Comparison of ENCODE assay signal across 30 cellular contexts in genomic region chr2:240886678-240887574, GRCh38. TPM values are rescaled to one million over a fixed set of nuclear protein-coding genes. Genes with fewer than 3 reads are reported as not detected.
DNase-seq lines count a peak whose midpoint lies in the region; ATAC-seq and TF ChIP-seq lines count a peak whose summit lies in the region.
"Had no signal": no experiment of that assay in that cellular context is flagged by ENCODE, and none has a peak within 500 bp of the region (broad histone marks: within the 10 kb centered on the region; RNA-seq: fewer than 3 reads in every experiment).

No MANE protein-coding gene starts in this region.

- peak; percentile 7 for DNase-seq in BE2C
- peak; percentile 44 for DNase-seq in CD14-positive monocyte (ENCODE audit: low spot score)
- DNase-seq in T-helper 17 cell: peak in 2 of 3 donors; percentile 4 to 6
- no peak for DNase-seq in GM23248
- DNase-seq in NCI-H446 (lab: John Stamatoyannopoulos, UW): no peak
- DNase-seq: activated CD4-positive, alpha-beta T cell treated with anti-CD3 and anti-CD28 coated beads for 36 hours; activated gamma-delta T cell; activated T-cell treated with anti-CD3 and anti-CD28 coated beads, Interleukin-2, amount 50 U/mL, for 24 hours; central memory CD4-positive, alpha-beta T cell; NCI-H1092 treated with DMSO at 0.1 percent for 48 hours; NCI-H2029; NCI-H226; NCI-H82; stimulated activated CD4-positive, alpha-beta T cell treated with anti-CD3 and anti-CD28 coated beads, Interleukin-2, amount 100 ng/mL, for 24 hours had no signal

- H3K9me3 Mint-ChIP-seq in CD14-positive monocyte: peaks cover 0 to 9% (median 0%) of the 10 kb centered on the region in 7 donors
- H3K9me3 Mint-ChIP-seq: activated T-cell treated with anti-CD3 and anti-CD28 coated beads, Interleukin-2, amount 50 U/mL, for 24 hours; natural killer cell treated with Interleukin-12 subunit alpha and Interleukin-12 subunit beta and Interleukin-15 and Interleukin-18, amount 100 ng/mL, for 72 hours; T-helper 2 cell treated with Interferon-gamma antibody and Interleukin-4, amounts not matched to agents 5 μg/mL and 100 μg/mL, for 36 hours had no signal

- in situ Hi-C loops in GM23248 (cut with MboI): no loop called here

- H3K4me2 ChIP-seq in GM23248 (ENCODE audit: unreplicated experiment): no peak overlapping the region
- H3K4me2 ChIP-seq: smooth muscle cell had no signal

- no peak overlapping the region for H2AFZ ChIP-seq in GM23248

- ATAC-seq in T-helper 17 cell: no peak
- ATAC-seq in GM21515 (IDR thresholded peaks at IDR 0.05; ENCODE audit: unreplicated experiment): no peak
- ATAC-seq: activated CD4-positive, alpha-beta T cell treated with anti-CD3 and anti-CD28 coated beads for 36 hours; natural killer cell treated with Interleukin-12 subunit alpha and Interleukin-12 subunit beta and Interleukin-15 and Interleukin-18, amount 100 ng/mL, for 72 hours had no signal

- H3K36me3 Mint-ChIP-seq in CD14-positive monocyte (no peaks in the 10 kb centered on the region), T-helper 17 cell (ENCODE audit: low read depth) (no peaks in the 10 kb centered on the region)
- H3K36me3 Mint-ChIP-seq: natural killer cell treated with Interleukin-12 subunit alpha and Interleukin-12 subunit beta and Interleukin-15 and Interleukin-18, amount 100 ng/mL, for 72 hours had no signal

- H3K27me3 ChIP-seq in BE2C: no peaks in the 10 kb centered on the region
- no peaks in the 10 kb centered on the region for H3K27me3 ChIP-seq in liver (ENCODE audit: control insufficient read depth in 4 of 4, insufficient read depth in 4 of 4, low read length in 3 of 4)
- H3K27me3 ChIP-seq in GM23248 (replicated peaks; ENCODE audit: insufficient read depth): no peaks in the 10 kb centered on the region
- H3K27me3 ChIP-seq: upper lobe of left lung had no signal

- no peak overlapping the region for H3K9ac ChIP-seq in liver (ENCODE audit: low read depth in 1 of 2, low read length in 2 of 2)
- no peak overlapping the region for H3K9ac ChIP-seq in GM23248

- 49% methylated on average over 17 of the region's 17 CpGs for WGBS in liver
- 56 to 65% methylated on average over 17 of the region's 17 CpGs for WGBS in GM23248 (ENCODE audit: low coverage in 1 of 2, low lambda C conversion rate in 2 of 2, missing lambda C conversion rate in 2 of 2), 2 experiments

- peaks cover 12% of the 10 kb centered on the region for H3K4me1 Mint-ChIP-seq in CD14-positive monocyte
- no peaks in the 10 kb centered on the region for H3K4me1 Mint-ChIP-seq in T-helper 17 cell
- H3K4me1 Mint-ChIP-seq: activated CD4-positive, alpha-beta T cell treated with anti-CD3 and anti-CD28 coated beads for 36 hours had no signal

- H3K4me3 Mint-ChIP-seq in CD14-positive monocyte: no peak overlapping the region
- no peak overlapping the region for H3K4me3 Mint-ChIP-seq in T-helper 17 cell
- H3K4me3 Mint-ChIP-seq: activated CD4-positive, alpha-beta T cell treated with anti-CD3 and anti-CD28 coated beads for 36 hours; activated T-cell treated with anti-CD3 and anti-CD28 coated beads, Interleukin-2, amount 50 U/mL, for 24 hours; natural killer cell treated with Interleukin-12 subunit alpha and Interleukin-12 subunit beta and Interleukin-15 and Interleukin-18, amount 100 ng/mL, for 72 hours; T-helper 2 cell treated with Interferon-gamma antibody and Interleukin-4, amounts not matched to agents 5 μg/mL and 100 μg/mL, for 36 hours had no signal

- H3K9me3 ChIP-seq in BE2C: no peaks in the 10 kb centered on the region
- H3K9me3 ChIP-seq in T-helper 17 cell (ENCODE audit: control insufficient read depth, low read length, poor library complexity, severe bottlenecking): no peaks in the 10 kb centered on the region
- no peaks in the 10 kb centered on the region for H3K9me3 ChIP-seq in liver (ENCODE audit: control insufficient read depth in 4 of 4, low read length in 3 of 4)
- no peaks in the 10 kb centered on the region for H3K9me3 ChIP-seq in GM23248 (ENCODE audit: low read depth)
- H3K9me3 ChIP-seq: upper lobe of left lung had no signal

- no peak overlapping the region for H3K27ac Mint-ChIP-seq in CD14-positive monocyte
- no peak overlapping the region for H3K27ac Mint-ChIP-seq in T-helper 17 cell
- H3K27ac Mint-ChIP-seq: activated CD4-positive, alpha-beta T cell treated with anti-CD3 and anti-CD28 coated beads for 36 hours; activated T-cell treated with anti-CD3 and anti-CD28 coated beads, Interleukin-2, amount 50 U/mL, for 24 hours; natural killer cell treated with Interleukin-12 subunit alpha and Interleukin-12 subunit beta and Interleukin-15 and Interleukin-18, amount 100 ng/mL, for 72 hours; T-helper 2 cell treated with Interferon-gamma antibody and Interleukin-4, amounts not matched to agents 5 μg/mL and 100 μg/mL, for 36 hours had no signal

- H3K79me2 ChIP-seq in GM23248 (ENCODE audit: insufficient read depth): no peaks in the 10 kb centered on the region

- H3K27ac ChIP-seq in liver (ENCODE audit: low read depth in 1 of 2, low read length in 2 of 2) (peak overlapping the region; percentile 49 to 76), GM23248 (no peak overlapping the region)
- H3K27ac ChIP-seq: C4-2B, upper lobe of left lung had no signal

- no peaks in the 10 kb centered on the region for H3K4me1 ChIP-seq in BE2C
- peaks cover 19 to 72% (median 65%) of the 10 kb centered on the region in 4 donors for H3K4me1 ChIP-seq in liver (ENCODE audit: control insufficient read depth in 4 of 4, insufficient read depth in 4 of 4, low read length in 3 of 4)
- no peaks in the 10 kb centered on the region for H3K4me1 ChIP-seq in GM23248 (ENCODE audit: insufficient read depth)
- H3K4me1 ChIP-seq: upper lobe of left lung had no signal

- intact Hi-C loops in CD14-positive monocyte (cut with micrococcal nuclease): no loop called here

- no peaks in the 10 kb centered on the region for H3F3A ChIP-seq in GM23248 (ENCODE audit: insufficient read depth)

- H3K9me2 ChIP-seq in GM23248 (ENCODE audit: insufficient read depth): no peaks in the 10 kb centered on the region

- H3K4me3 ChIP-seq in BE2C (ENCODE audit: low read depth, low read length): no peak overlapping the region
- H3K4me3 ChIP-seq in liver (ENCODE audit: low read depth in 1 of 3, low read length in 3 of 3): no peak overlapping the region
- H3K4me3 ChIP-seq in GM23248: no peak overlapping the region
- H3K4me3 ChIP-seq: smooth muscle cell, upper lobe of left lung had no signal

- TF ChIP-seq CTCF in BE2C (IDR thresholded peaks at IDR 0.05; ENCODE audit: low read depth, low read length): no peak
- TF ChIP-seq CTCF in CD14-positive monocyte (IDR thresholded peaks at IDR 0.05): no peak
- peak; percentile 2 for TF ChIP-seq CTCF in liver (IDR thresholded peaks at IDR 0.05; ENCODE audit: low read depth, low read length, missing input control)

- H4K20me1 ChIP-seq in GM23248 (ENCODE audit: insufficient read depth): no peaks in the 10 kb centered on the region

- H3K36me3 ChIP-seq in BE2C: no peaks in the 10 kb centered on the region
- peaks cover 3 to 11% (median 4%) of the 10 kb centered on the region in 4 donors for H3K36me3 ChIP-seq in liver (ENCODE audit: control insufficient read depth in 4 of 4, insufficient read depth in 3 of 4, low read depth in 1 of 4, low read length in 3 of 4)
- H3K36me3 ChIP-seq in GM23248 (ENCODE audit: low read depth): no peaks in the 10 kb centered on the region
- H3K36me3 ChIP-seq: upper lobe of left lung had no signal

- peaks cover 2% of the 10 kb centered on the region in 3 donors for H3K27me3 Mint-ChIP-seq in CD14-positive monocyte (ENCODE audit: low read depth in 3 of 3)
- H3K27me3 Mint-ChIP-seq in T-helper 17 cell: peaks cover 5% of the 10 kb centered on the region
- H3K27me3 Mint-ChIP-seq: activated CD4-positive, alpha-beta T cell treated with anti-CD3 and anti-CD28 coated beads for 36 hours; activated T-cell treated with anti-CD3 and anti-CD28 coated beads, Interleukin-2, amount 50 U/mL, for 24 hours had no signal

- TF ChIP-seq RAD21 in liver (IDR thresholded peaks at IDR 0.05): no peak

TF ChIP-seq in liver, 16 proteins besides CTCF, POLR2A, EP300 and RAD21 (continues in another document):
- TF ChIP-seq HNF4A (conservative IDR thresholded peaks at IDR 0.05) (peak; percentile 42 to 69), TAF1 (conservative IDR thresholded peaks at IDR 0.05) (no peak), JUND (IDR thresholded peaks at IDR 0.05) (peak in 1 of 2 donors; percentile 57), ATF3 (IDR thresholded peaks at IDR 0.05) (peak; percentile 78), SP1 (IDR thresholded peaks at IDR 0.05) (peak; percentile 44), FOXA1 (IDR thresholded peaks at IDR 0.05) (peak; percentile 21), HNF4G (IDR thresholded peaks at IDR 0.05) (no peak), NR2F2 (IDR thresholded peaks at IDR 0.05) (no peak), YY1 (IDR thresholded peaks at IDR 0.05) (peak; percentile 54), FOXA2 (IDR thresholded peaks at IDR 0.05) (peak; percentile 74)
- TF ChIP-seq, protein P1, sequence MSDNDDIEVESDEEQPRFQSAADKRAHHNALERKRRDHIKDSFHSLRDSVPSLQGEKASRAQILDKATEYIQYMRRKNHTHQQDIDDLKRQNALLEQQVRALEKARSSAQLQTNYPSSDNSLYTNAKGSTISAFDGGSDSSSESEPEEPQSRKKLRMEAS (IDR thresholded peaks at IDR 0.05): peak; percentile 96

RNA-seq across cellular contexts. Expression of gene MAB21L4, which starts 9.0 kb away (rescaled TPM):
- polyA plus RNA-seq in BE2C (2012; ENCODE audit: insufficient read depth, insufficient read length, low read depth): not detected
- polyA plus RNA-seq in CD14-positive monocyte: not detected
- total RNA-seq in T-helper 17 cell: not detected
- total RNA-seq in liver: under 1 TPM; 0.59 to 0.65 TPM
- 1 to 10 TPM; 1.6 to 8.8 TPM for polyA plus RNA-seq in liver
- total RNA-seq in GM23248 (2014; rRNA removed; shearing (Covaris generic)): not detected in 2 replicates
- not detected in 2 replicates for polyA plus RNA-seq in GM23248 (2016; fragmentation: Nextera tagmentation; extraction: Ambion mirVana)
- total RNA-seq: activated CD4-positive, alpha-beta T cell treated with anti-CD3 and anti-CD28 coated beads for 36 hours; endothelial cell of umbilical vein; H1; M059J; mononuclear cell; natural killer cell treated with Interleukin-12 subunit alpha and Interleukin-12 subunit beta and Interleukin-15 and Interleukin-18, amount 100 ng/mL, for 72 hours; OCI-LY7; osteocyte had no signal
- polyA plus RNA-seq: AG04450, endothelial cell of umbilical vein had no signal

RNA-seq across cellular contexts. Expression of gene AGXT, which starts 18.3 kb away (rescaled TPM):
- not detected for polyA plus RNA-seq in BE2C (2012; ENCODE audit: insufficient read depth, insufficient read length, low read depth)
- polyA plus RNA-seq in CD14-positive monocyte (not detected), liver (1,000 to 10,000 TPM; 1,307 to 1,572 TPM), GM23248 (2016; fragmentation: Nextera tagmentation; extraction: Ambion mirVana) (not detected in 2 replicates)
- total RNA-seq in T-helper 17 cell (not detected), liver (1,000 to 10,000 TPM in 1 of 2 donors, 100 to 1,000 TPM in 1; 254 to 1,548 TPM)
- not detected in 2 replicates for total RNA-seq in GM23248 (2014; rRNA removed; shearing (Covaris generic))
- total RNA-seq: activated CD4-positive, alpha-beta T cell treated with anti-CD3 and anti-CD28 coated beads for 36 hours; endothelial cell of umbilical vein; H1; lower leg skin; M059J; mononuclear cell; natural killer cell treated with Interleukin-12 subunit alpha and Interleukin-12 subunit beta and Interleukin-15 and Interleukin-18, amount 100 ng/mL, for 72 hours; OCI-LY7; osteocyte; renal cortical epithelial cell; smooth muscle cell had no signal
- polyA plus RNA-seq: AG04450, endothelial cell of umbilical vein, smooth muscle cell had no signal

RNA-seq across cellular contexts. Expression of gene CROCC2, which starts 19.2 kb away (rescaled TPM):
- polyA plus RNA-seq in BE2C (2012; ENCODE audit: insufficient read depth, insufficient read length, low read depth): not detected
- polyA plus RNA-seq in CD14-positive monocyte (not detected), liver (under 1 TPM; 0.01 to 0.13 TPM), GM23248 (2016; fragmentation: Nextera tagmentation; extraction: Ambion mirVana) (not detected in 2 replicates)
- total RNA-seq in T-helper 17 cell (not detected), liver (under 1 TPM; under 0.01 to 0.08 TPM)
- under 0.01 and 2.4 TPM in 2 replicates for total RNA-seq in GM23248 (2014; rRNA removed; shearing (Covaris generic))
- total RNA-seq: activated CD4-positive, alpha-beta T cell treated with anti-CD3 and anti-CD28 coated beads for 36 hours; endothelial cell of umbilical vein; H1; M059J; mononuclear cell; natural killer cell treated with Interleukin-12 subunit alpha and Interleukin-12 subunit beta and Interleukin-15 and Interleukin-18, amount 100 ng/mL, for 72 hours; OCI-LY7; osteocyte; smooth muscle cell had no signal
- polyA plus RNA-seq: AG04450, endothelial cell of umbilical vein, H1, smooth muscle cell had no signal

Comparison
In these comparisons a context has a peak if more than half of its experiments do, and no peak if none do; other contexts are left out.
1. DNase-seq: peak in BE2C (single experiment), CD14-positive monocyte (single experiment) and T-helper 17 cell (2 of 3); none in GM23248 (single experiment) and NCI-H446 (0 of 2).
2. RNA of gene AGXT, which starts 18.3 kb away (total RNA-seq): 254 to 1,548 TPM in liver; not detected in T-helper 17 cell and not detected in GM23248; every median in the first group is over 100 times any median in the second.